Comparison of ENCODE assay signal across 13 cellular contexts in the genomic region with DNA sequence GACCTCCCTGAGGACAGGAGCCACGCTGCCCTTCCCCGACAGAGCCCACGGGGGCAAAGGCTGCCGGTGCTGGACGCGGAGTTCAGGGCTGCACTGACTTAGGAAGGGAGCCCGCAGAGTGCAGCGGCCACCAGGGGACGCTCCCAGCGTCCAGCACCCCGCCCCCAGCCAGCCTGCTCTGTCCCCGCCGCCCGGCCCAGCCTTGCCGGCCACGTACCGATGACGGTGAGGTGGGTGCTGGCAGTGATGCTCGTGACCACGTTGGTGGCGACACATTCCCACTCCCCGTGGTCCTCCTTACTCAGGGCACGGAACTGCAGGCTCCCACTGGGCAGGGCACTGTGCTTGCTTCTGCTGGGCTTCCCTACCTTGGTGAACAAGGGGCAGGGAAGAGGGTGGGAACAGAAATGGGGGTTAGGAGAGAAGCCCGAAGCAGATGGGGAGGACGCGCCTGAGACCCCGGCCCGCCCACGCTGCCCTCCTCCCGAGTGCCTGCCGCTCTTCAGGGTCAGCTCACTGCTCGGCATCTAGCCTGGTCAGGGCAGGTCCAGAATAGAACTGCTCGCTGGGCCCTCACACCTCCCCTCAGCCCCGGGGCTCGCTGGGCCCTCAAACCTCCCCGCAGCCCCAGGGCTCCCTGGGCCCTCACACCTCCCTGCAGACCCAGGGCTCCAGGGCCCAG. TPM values are rescaled to one million over a fixed set of nuclear protein-coding genes. Genes with fewer than 3 reads are reported as not detected.
DNase-seq lines count a peak whose midpoint lies in the region; ATAC-seq, FAIRE-seq and TF ChIP-seq lines count a peak whose summit lies in the region.
"Had no signal": no experiment of that assay in that cellular context is flagged by ENCODE, and none has a peak within 500 bp of the region (broad histone marks: within the 10 kb centered on the region; RNA-seq: fewer than 3 reads in every experiment).

No MANE protein-coding gene starts in this region.

- POLR2A ChIA-PET in AG04449 (lab: Yijun Ruan, JAX) (no interaction called here), K562 (lab: Yijun Ruan, JAX) (no interaction called here)

- peaks cover 0 to 27% of the 10 kb centered on the region in 2 experiments; a peak in 2 of 5 replicates for H3K4me1 ChIP-seq in K562 (replicated peaks in 1 of 2; ENCODE audit: control insufficient read depth in 2 of 2, insufficient read depth in 2 of 2, low read length in 2 of 2)
- H3K4me1 ChIP-seq in small intestine (ENCODE audit: control insufficient read depth in 2 of 2, insufficient read depth in 1 of 2, low read depth in 1 of 2, low read length in 1 of 2): no peaks in the 10 kb centered on the region

- H3K27ac ChIP-seq in K562 (ENCODE audit: extremely low read depth, low read depth, low read length): no peak overlapping the region
- H3K27ac ChIP-seq in small intestine (ENCODE audit: low read depth in 1 of 2, low read length in 1 of 2): no peak overlapping the region

- WGBS in K562 (ENCODE audit: insufficient coverage, low coverage, missing lambda C conversion rate): 3% methylated on average over 26 of the region's 36 CpGs
- WGBS in small intestine, 3 donors: 65 to 72% (median 69%) methylated on average over 36 of the region's 36 CpGs

- peaks cover 0 to 60% of the 10 kb centered on the region in 2 experiments; a peak in 3 of 5 replicates for H3K27me3 ChIP-seq in K562 (ENCODE audit: control insufficient read depth in 2 of 2, insufficient read depth in 2 of 2, low read length in 2 of 2)
- no peaks in the 10 kb centered on the region for H3K27me3 ChIP-seq in small intestine (ENCODE audit: control insufficient read depth in 2 of 2, insufficient read depth in 2 of 2, low read length in 2 of 2)

- TF ChIP-seq POLR2A in K562 (conservative IDR thresholded peaks at IDR 0.05): no peak

- no peak for DNase-seq in AG04449 (ENCODE audit: low read depth, low spot score)
- peak; percentile 57 to 77 (median 76) for DNase-seq in K562 (ENCODE audit: extremely low read depth in 1 of 4, low spot score in 3 of 4)
- DNase-seq in iPS-NIHi7 (ENCODE audit: extremely low spot score): peak; percentile 91
- no peak for DNase-seq in COR-L47 (lab: John Stamatoyannopoulos, UW)
- DNase-seq in DMS79 treated with DMSO at 0.1 percent for 48 hours (lab: John Stamatoyannopoulos, UW): no peak
- DNase-seq in small intestine: no peak
- DNase-seq: CD8-positive, alpha-beta memory T cell; NCI-H226; stimulated activated CD4-positive, alpha-beta T cell treated with anti-CD3 and anti-CD28 coated beads, Interleukin-2, amount 100 ng/mL, for 24 hours had no signal

- no peak overlapping the region for H2AFZ ChIP-seq in K562 (ENCODE audit: low read depth, low read length)

- H3K9ac ChIP-seq in K562 (ENCODE audit: insufficient read depth in 1 of 2, low read depth in 2 of 2, low read length in 2 of 2): no peak overlapping the region

- H4K20me1 ChIP-seq in K562 (replicated peaks; ENCODE audit: control insufficient read depth, insufficient read depth, low read length): peaks cover 10% of the 10 kb centered on the region

- H3K9me1 ChIP-seq in K562 (ENCODE audit: control insufficient read depth, insufficient read depth, low read length): no peaks in the 10 kb centered on the region

- H3K4me2 ChIP-seq in K562 (ENCODE audit: insufficient read depth, low read length): no peak overlapping the region

- no peak for TF ChIP-seq EP300 in K562 (IDR thresholded peaks at IDR 0.05; ENCODE audit: low read length)

- TF ChIP-seq RAD21 in K562 (CRISPR knock-in tag; conservative IDR thresholded peaks at IDR 0.05 in 1 of 2, IDR thresholded peaks at IDR 0.05 in 1 of 2): peak in 1 of 2 experiments; percentile 34; a peak in 1 of 4 replicates

- FAIRE-seq in K562 (lab: Jason Lieb, UNC) (no peak), small intestine (lab: Jason Lieb, UNC) (no peak)
- FAIRE-seq: HTR-8/SVneo had no signal

- peak; percentile 93 for ATAC-seq in K562
- no peak for ATAC-seq in HG03521 (IDR thresholded peaks at IDR 0.05; ENCODE audit: unreplicated experiment)
- ATAC-seq: natural killer cell treated with Interleukin-12 subunit alpha and Interleukin-12 subunit beta and Interleukin-15 and Interleukin-18, amount 100 ng/mL, for 72 hours had no signal

- BruUV-seq in K562 (replicated peaks; lab: Mats Ljungman, UMichigan): no TSS peak

- no peak overlapping the region for H3K4me3 ChIP-seq in AG04449 (ENCODE audit: low read depth, low read length)
- no peak overlapping the region for H3K4me3 ChIP-seq in K562
- no peak overlapping the region for H3K4me3 ChIP-seq in small intestine (ENCODE audit: low read depth in 1 of 2, low read length in 2 of 2)

- H3K36me3 ChIP-seq in K562 (ENCODE audit: control insufficient read depth, insufficient read depth, low read length): no peaks in the 10 kb centered on the region
- H3K36me3 ChIP-seq in small intestine (ENCODE audit: control insufficient read depth in 2 of 2, insufficient read depth in 2 of 2, low read length in 2 of 2): no peaks in the 10 kb centered on the region

- intact Hi-C loops in K562 (cut with micrococcal nuclease): loop anchor here (2.0 kb wide), 1 partner anchor 208 kb away; no protein-coding TSS in a partner anchor

- no peaks in the 10 kb centered on the region for H3K79me2 ChIP-seq in K562 (ENCODE audit: control insufficient read depth, insufficient read depth, low read length)

- CTCF ChIA-PET in AG04449 (lab: Yijun Ruan, JAX): interaction anchor here (1.3 to 1.4 kb wide), 2 partner anchors 14 to 120 kb away, joined by 3 to 4 read pairs; no protein-coding TSS in a partner anchor
- CTCF ChIA-PET in K562 (lab: Yijun Ruan, JAX; ENCODE audit: low intra/inter-chr PET ratio): no interaction called here

- H3K9me3 ChIP-seq in K562 (replicated peaks; ENCODE audit: control insufficient read depth, insufficient read depth, low read depth, low read length) (no peaks in the 10 kb centered on the region), small intestine (ENCODE audit: control insufficient read depth, low read depth) (no peaks in the 10 kb centered on the region)

- TF ChIP-seq CTCF in AG04449 (IDR thresholded peaks at IDR 0.05; ENCODE audit: insufficient read depth, low read length, missing control alignments): peak; percentile 37
- peak; percentile 26; the same call in 1 of the 2 replicates for TF ChIP-seq CTCF in GM12874 (IDR thresholded peaks at IDR 0.05; ENCODE audit: insufficient read depth, low read depth, low read length)
- peak; percentile 58 to 68 (median 68); a peak in 5 of 6 replicates for TF ChIP-seq CTCF in K562 (IDR thresholded peaks at IDR 0.05 in 2 of 3, conservative IDR thresholded peaks at IDR 0.05 in 1 of 3; ENCODE audit: insufficient read depth in 2 of 3, low read depth in 1 of 3, low read length in 3 of 3)

- in situ Hi-C loops in K562 (cut with MboI): no loop called here

TF ChIP-seq in K562, 482 proteins besides CTCF, POLR2A, EP300 and RAD21:
- TF ChIP-seq ZNF232 (CRISPR knock-in tag; IDR thresholded peaks at IDR 0.05) (no peak), ZNF699 (CRISPR knock-in tag; IDR thresholded peaks at IDR 0.05; ENCODE audit: insufficient replicate concordance) (no peak), GTF2A2 (tag; IDR thresholded peaks at IDR 0.05) (no peak), SMC3 (conservative IDR thresholded peaks at IDR 0.05; ENCODE audit: insufficient read depth, low read depth, low read length) (peak; percentile 35; the same call in 1 of the 2 replicates)
- TF ChIP-seq, protein P1, sequence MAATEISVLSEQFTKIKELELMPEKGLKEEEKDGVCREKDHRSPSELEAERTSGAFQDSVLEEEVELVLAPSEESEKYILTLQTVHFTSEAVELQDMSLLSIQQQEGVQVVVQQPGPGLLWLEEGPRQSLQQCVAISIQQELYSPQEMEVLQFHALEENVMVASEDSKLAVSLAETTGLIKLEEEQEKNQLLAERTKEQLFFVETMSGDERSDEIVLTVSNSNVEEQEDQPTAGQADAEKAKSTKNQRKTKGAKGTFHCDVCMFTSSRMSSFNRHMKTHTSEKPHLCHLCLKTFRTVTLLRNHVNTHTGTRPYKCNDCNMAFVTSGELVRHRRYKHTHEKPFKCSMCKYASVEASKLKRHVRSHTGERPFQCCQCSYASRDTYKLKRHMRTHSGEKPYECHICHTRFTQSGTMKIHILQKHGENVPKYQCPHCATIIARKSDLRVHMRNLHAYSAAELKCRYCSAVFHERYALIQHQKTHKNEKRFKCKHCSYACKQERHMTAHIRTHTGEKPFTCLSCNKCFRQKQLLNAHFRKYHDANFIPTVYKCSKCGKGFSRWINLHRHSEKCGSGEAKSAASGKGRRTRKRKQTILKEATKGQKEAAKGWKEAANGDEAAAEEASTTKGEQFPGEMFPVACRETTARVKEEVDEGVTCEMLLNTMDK (IDR thresholded peaks at IDR 0.05; ENCODE audit: borderline replicate concordance, insufficient read depth, low read depth, low read length, poor library complexity, severe bottlenecking): peak; percentile 10

RNA-seq across cellular contexts. Expression of a gene that starts 25.9 kb away (rescaled TPM):
- 0.07 TPM in 1 of 2 replicates, not detected in the other for total RNA-seq in K562 (2011; cell fraction: chromatin; rRNA removed; ENCODE audit: low replicate concordance)
- not detected in 2 replicates for total RNA-seq in K562 (2011; cell fraction: nucleolus; rRNA removed)
- not detected in 2 replicates for total RNA-seq in K562 (2011; cell fraction: nucleoplasm; rRNA removed)
- total RNA-seq in K562 (2014; rRNA removed): not detected in 2 replicates
- total RNA-seq in K562 (2014; rRNA removed; fragmentation: Illumina TruSeq; extraction: Trizol): not detected in 2 replicates
- total RNA-seq in K562 (2015; rRNA removed; fragmentation: Illumina TruSeq; extraction: Trizol): not detected in 2 replicates
- 0.04 and 0.09 TPM in 2 replicates for total RNA-seq in K562 (2021)
- polyA plus RNA-seq in K562 (2011; rRNA removed): not detected in 2 replicates
- polyA plus RNA-seq in K562 (2011; cell fraction: cytosol; rRNA removed): not detected in 2 replicates
- polyA plus RNA-seq in K562 (2011; cell fraction: nucleus; rRNA removed): 0.40 TPM in 1 of 2 replicates, not detected in the other
- 0.07 TPM in 1 of 2 replicates, not detected in the other for polyA plus RNA-seq in K562 (2012)
- not detected in 2 replicates for polyA plus RNA-seq in K562 (2014; fragmentation: Illumina TruSeq; extraction: Trizol)
- not detected for polyA plus RNA-seq in K562 (2014; fragmentation: Nextera tagmentation; extraction: Ambion mirVana)
- not detected in 2 replicates for polyA plus RNA-seq in K562 (2014; rRNA removed)
- not detected in 2 replicates for polyA minus RNA-seq in K562 (2011; rRNA and poly(A)+ RNA removed)
- not detected in 2 replicates for polyA minus RNA-seq in K562 (2011; cell fraction: cytosol; rRNA and poly(A)+ RNA removed)
- 0.13 TPM in 1 of 2 replicates, not detected in the other for polyA minus RNA-seq in K562 (2011; cell fraction: nucleus; rRNA and poly(A)+ RNA removed)
- 1 to 10 TPM in 2 of 3 donors, not detected in 1; 1.4 to 2.1 TPM for polyA plus RNA-seq in small intestine

Comparison
In these comparisons a context has a peak if more than half of its experiments do, and no peak if none do; other contexts are left out.
1. DNase-seq: peak in K562 (4 of 4) and iPS-NIHi7 (single experiment); none in AG04449 (single experiment), COR-L47 (single experiment), DMS79 treated with DMSO at 0.1 percent for 48 hours (single experiment) and small intestine (single experiment).
2. Peak in every context shown above with its lines, with median percentiles within 50 percentile points of each other: CTCF ChIP-seq.